9 cellular contexts compared by ENCODE assay signal in the genomic region with DNA sequence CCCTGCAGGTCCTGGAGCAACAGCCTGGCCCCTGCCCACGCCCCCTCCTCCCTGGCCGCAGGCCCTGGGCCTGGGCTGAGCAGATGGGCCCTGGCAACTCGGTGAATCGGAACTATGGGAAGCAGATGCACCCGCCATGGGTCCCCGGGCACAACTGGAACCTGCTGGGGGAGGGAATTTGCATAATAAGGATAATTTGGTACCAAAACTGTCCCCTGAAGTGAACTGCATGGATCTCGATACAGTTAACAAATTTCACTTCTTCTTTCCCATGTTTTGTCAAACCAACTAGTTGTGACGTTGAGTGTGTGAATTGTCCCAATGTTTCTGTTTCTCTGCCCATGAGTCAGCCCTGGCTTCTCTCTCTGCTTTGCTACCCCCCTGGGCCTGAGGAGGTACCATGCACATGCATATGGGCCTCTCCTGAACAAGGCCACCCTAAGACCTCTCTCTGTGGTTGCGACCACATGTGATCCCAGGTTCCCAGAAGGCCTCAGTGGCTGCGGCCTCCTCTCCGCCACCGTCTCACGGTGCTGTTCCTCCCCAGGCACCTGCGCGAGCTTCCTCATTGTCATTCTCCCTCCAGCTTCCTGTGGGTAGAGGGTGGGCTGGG. TPM values are rescaled to one million over a fixed set of nuclear protein-coding genes. Genes with fewer than 3 reads are reported as not detected.
DNase-seq lines count a peak whose midpoint lies in the region; ATAC-seq and TF ChIP-seq lines count a peak whose summit lies in the region.
"Had no signal": no experiment of that assay in that cellular context is flagged by ENCODE, and none has a peak within 500 bp of the region (broad histone marks: within the 10 kb centered on the region; RNA-seq: fewer than 3 reads in every experiment).

No MANE protein-coding gene starts in this region.

- H3K27me3 Mint-ChIP-seq in stimulated activated naive B cell treated with anti-CD40 and anti-IgM and Interleukin-4, amounts not matched to agents 10 μg/mL and 1 μg/mL and 100 μg/mL, for 72 hours, result no peaks in the 10 kb centered on the region
- peaks cover 5% of the 10 kb centered on the region for H3K27me3 Mint-ChIP-seq in osteocyte (ENCODE audit: unreplicated experiment)

- DNase-seq in activated CD8-positive, alpha-beta memory T cell treated with anti-CD3 and anti-CD28 coated beads for 24 hours, result peak; percentile 70
- DNase-seq in activated CD8-positive, alpha-beta memory T cell treated with anti-CD3 and anti-CD28 coated beads, Interleukin-2, amount 50 U/mL, for 48 hours, result no peak
- DNase-seq in NOMO-1 (lab: John Stamatoyannopoulos, UW; ENCODE audit: unreplicated experiment in 2 of 2) (peak; percentile 64 to 86), osteocyte (ENCODE audit: extremely low spot score, unreplicated experiment) (no peak), head of caudate nucleus (no peak), amniotic stem cell (lab: John Stamatoyannopoulos, UW) (no peak)
- DNase-seq in stimulated activated naive B cell treated with anti-CD40 and anti-IgM and Interleukin-4, amounts not matched to agents 10 μg/mL and 1 μg/mL and 100 μg/mL, for 72 hours, result peak; percentile 79
- DNase-seq: activated effector memory CD4-positive, alpha-beta T cell treated with anti-CD3 and anti-CD28 coated beads, Interleukin-2, amount 50 U/mL, for 16 hours had no signal

- no peak for TF ChIP-seq CTCF in osteocyte (IDR thresholded peaks at IDR 0.05)

- H3K36me3 Mint-ChIP-seq in stimulated activated naive B cell treated with anti-CD40 and anti-IgM and Interleukin-4, amounts not matched to agents 10 μg/mL and 1 μg/mL and 100 μg/mL, for 72 hours, result peaks cover 3 to 19% of the 10 kb centered on the region in 2 donors
- no peaks in the 10 kb centered on the region for H3K36me3 Mint-ChIP-seq in osteocyte (ENCODE audit: unreplicated experiment)

- peak; percentile 35 for ATAC-seq in HG02840 (IDR thresholded peaks at IDR 0.05; ENCODE audit: low FRiP score, unreplicated experiment)
- peak; percentile 83 for ATAC-seq in stimulated activated naive B cell treated with anti-CD40 and anti-IgM and Interleukin-4, amounts not matched to agents 10 μg/mL and 1 μg/mL and 100 μg/mL, for 72 hours (replicated peaks)

- peak overlapping the region; percentile 46 to 73 for H3K4me3 Mint-ChIP-seq in stimulated activated naive B cell treated with anti-CD40 and anti-IgM and Interleukin-4, amounts not matched to agents 10 μg/mL and 1 μg/mL and 100 μg/mL, for 72 hours
- H3K4me3 Mint-ChIP-seq in osteocyte (ENCODE audit: unreplicated experiment), result no peak overlapping the region

- H3K9me3 Mint-ChIP-seq in stimulated activated naive B cell treated with anti-CD40 and anti-IgM and Interleukin-4, amounts not matched to agents 10 μg/mL and 1 μg/mL and 100 μg/mL, for 72 hours, result no peaks in the 10 kb centered on the region
- no peaks in the 10 kb centered on the region for H3K9me3 Mint-ChIP-seq in osteocyte (ENCODE audit: unreplicated experiment)

- intact Hi-C loops in head of caudate nucleus (cut with DNase I), result no loop called here

- H3K4me1 Mint-ChIP-seq in stimulated activated naive B cell treated with anti-CD40 and anti-IgM and Interleukin-4, amounts not matched to agents 10 μg/mL and 1 μg/mL and 100 μg/mL, for 72 hours, result peaks cover 87 to 98% of the 10 kb centered on the region in 2 donors
- no peaks in the 10 kb centered on the region for H3K4me1 Mint-ChIP-seq in osteocyte (ENCODE audit: unreplicated experiment)

- peak overlapping the region; percentile 94 for H3K27ac Mint-ChIP-seq in stimulated activated naive B cell treated with anti-CD40 and anti-IgM and Interleukin-4, amounts not matched to agents 10 μg/mL and 1 μg/mL and 100 μg/mL, for 72 hours
- no peak overlapping the region for H3K27ac Mint-ChIP-seq in osteocyte (ENCODE audit: unreplicated experiment)

RNA-seq across cellular contexts. Expression of gene FIGNL1, which starts 40.2 kb away (rescaled TPM):
- 7.6 TPM in 2 replicates for total RNA-seq in osteocyte

Comparison
In these comparisons a context has a peak if more than half of its experiments do, and no peak if none do; other contexts are left out.
1. DNase-seq: peak in activated CD8-positive, alpha-beta memory T cell treated with anti-CD3 and anti-CD28 coated beads for 24 hours (single experiment), NOMO-1 (2 of 2) and stimulated activated naive B cell treated with anti-CD40 and anti-IgM and Interleukin-4, amounts not matched to agents 10 μg/mL and 1 μg/mL and 100 μg/mL, for 72 hours (single experiment); none in activated CD8-positive, alpha-beta memory T cell treated with anti-CD3 and anti-CD28 coated beads, Interleukin-2, amount 50 U/mL, for 48 hours (single experiment), osteocyte (single experiment), head of caudate nucleus (0 of 42) and amniotic stem cell (single experiment).